ENCODE assay signal across 32 cellular contexts in the genomic region with DNA sequence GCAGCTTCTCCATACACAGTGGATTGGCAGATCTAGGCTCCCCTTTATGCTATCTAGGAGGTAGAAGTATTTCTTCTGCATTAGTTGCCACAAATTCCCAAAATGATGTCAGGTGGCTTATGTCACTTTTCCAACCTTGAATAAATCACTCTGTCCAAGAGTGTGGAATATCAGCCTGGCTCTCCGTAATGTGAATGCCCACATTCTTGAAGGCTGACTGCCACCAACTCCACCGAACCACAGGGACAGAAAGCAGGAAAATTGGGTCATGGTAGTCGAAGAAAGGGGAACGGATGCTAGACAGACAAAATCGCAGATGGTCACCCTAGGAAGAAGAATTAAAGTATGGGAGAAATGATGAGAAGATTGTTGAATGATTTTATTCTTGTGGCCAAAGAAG.
"Had no signal": no experiment of that assay in that cellular context is flagged by ENCODE, and none has a peak within 500 bp of the region (broad histone marks: within the 10 kb centered on the region; RNA-seq: fewer than 3 reads in every experiment).

No MANE protein-coding gene starts in this region.

- H3K4me1 ChIP-seq: breast epithelium, esophagus muscularis mucosa, heart left ventricle, left ventricle myocardium inferior, right lobe of liver, thyroid gland, upper lobe of left lung, vagina had no signal

- H3K27ac ChIP-seq: breast epithelium, esophagus muscularis mucosa, foreskin keratinocyte, heart left ventricle, left ventricle myocardium inferior, neutrophil, right lobe of liver, skin epidermis, thyroid gland, upper lobe of left lung, vagina, VCaP had no signal

- DNase-seq: activated CD4-positive, alpha-beta T cell treated with anti-CD3 and anti-CD28 coated beads for 48 hours; activated CD4-positive, alpha-beta T cell treated with anti-CD3 and anti-CD28 coated beads, Interleukin-2, amount 50 U/mL, for 48 hours; activated CD8-positive, alpha-beta memory T cell treated with anti-CD3 and anti-CD28 coated beads, Interleukin-2, amount 50 U/mL, for 4 hours; activated gamma-delta T cell; activated naive CD4-positive, alpha-beta T cell treated with anti-CD3 and anti-CD28 coated beads, Interleukin-2, amount 50 U/mL, for 16 hours; activated naive CD8-positive, alpha-beta T cell treated with anti-CD3 and anti-CD28 coated beads, Interleukin-2, amount 50 U/mL, for 24 hours; activated T-cell treated with anti-CD3 and anti-CD28 coated beads, Interleukin-2, amount 50 U/mL, for 1 hour; amygdala; central memory CD4-positive, alpha-beta T cell; endodermal cell; heart left ventricle; hypothalamus; kidney glomerular epithelial cell; left ventricle myocardium inferior; naive B cell; nephron progenitor cell; right lobe of liver; stimulated activated CD4-positive, alpha-beta T cell treated with anti-CD3 and anti-CD28 coated beads, Interleukin-4, amount 100 ng/mL, for 4 hours; stimulated activated CD8-positive, alpha-beta memory T cell treated with anti-CD3 and anti-CD28 coated beads, Interleukin-4, amount 100 ng/mL, for 48 hours; stimulated activated naive CD8-positive, alpha-beta T cell treated with anti-CD3 and anti-CD28 coated beads, Interleukin-15, amount 100 ng/mL, for 72 hours; thyroid gland; upper lobe of left lung had no signal

- ATAC-seq: activated naive CD8-positive, alpha-beta T cell treated with anti-CD3 and anti-CD28 coated beads, Interleukin-2, amount 50 U/mL, for 24 hours; heart left ventricle; right lobe of liver; stimulated activated memory B cell treated with anti-CD40 and anti-IgM and Interleukin-4, amounts not matched to agents 10 μg/mL and 1 μg/mL and 100 μg/mL, for 72 hours; stimulated activated naive CD8-positive, alpha-beta T cell treated with anti-CD3 and anti-CD28 coated beads, Interleukin-15, amount 100 ng/mL, for 72 hours had no signal

- H3K36me3 Mint-ChIP-seq: naive B cell; stimulated activated memory B cell treated with anti-CD40 and anti-IgM and Interleukin-4, amounts not matched to agents 10 μg/mL and 1 μg/mL and 100 μg/mL, for 72 hours had no signal

- H3K9me3 Mint-ChIP-seq: endodermal cell had no signal

- H3K9me3 ChIP-seq: breast epithelium, esophagus muscularis mucosa, left ventricle myocardium inferior, neutrophil, thyroid gland, vagina had no signal

- H3K27ac Mint-ChIP-seq: activated naive CD8-positive, alpha-beta T cell treated with anti-CD3 and anti-CD28 coated beads, Interleukin-2, amount 50 U/mL, for 24 hours; endodermal cell; naive B cell; nephron progenitor cell; progenitor cell of endocrine pancreas; stimulated activated memory B cell treated with anti-CD40 and anti-IgM and Interleukin-4, amounts not matched to agents 10 μg/mL and 1 μg/mL and 100 μg/mL, for 72 hours; stimulated activated naive CD8-positive, alpha-beta T cell treated with anti-CD3 and anti-CD28 coated beads, Interleukin-15, amount 100 ng/mL, for 72 hours had no signal

- H3K4me3 ChIP-seq: breast epithelium, esophagus muscularis mucosa, heart left ventricle, left ventricle myocardium inferior, lung, right lobe of liver, skin epidermis, thyroid gland, upper lobe of left lung, vagina had no signal

- H3K27me3 ChIP-seq: breast epithelium, esophagus muscularis mucosa, foreskin keratinocyte, heart left ventricle, neutrophil, right lobe of liver, thyroid gland, upper lobe of left lung, vagina had no signal

- H3K4me1 Mint-ChIP-seq: activated naive CD8-positive, alpha-beta T cell treated with anti-CD3 and anti-CD28 coated beads, Interleukin-2, amount 50 U/mL, for 24 hours; endodermal cell; naive B cell; stimulated activated memory B cell treated with anti-CD40 and anti-IgM and Interleukin-4, amounts not matched to agents 10 μg/mL and 1 μg/mL and 100 μg/mL, for 72 hours; stimulated activated naive CD8-positive, alpha-beta T cell treated with anti-CD3 and anti-CD28 coated beads, Interleukin-15, amount 100 ng/mL, for 72 hours had no signal

- H3K27me3 Mint-ChIP-seq: activated naive CD8-positive, alpha-beta T cell treated with anti-CD3 and anti-CD28 coated beads, Interleukin-2, amount 50 U/mL, for 24 hours; naive B cell; stimulated activated memory B cell treated with anti-CD40 and anti-IgM and Interleukin-4, amounts not matched to agents 10 μg/mL and 1 μg/mL and 100 μg/mL, for 72 hours; stimulated activated naive CD8-positive, alpha-beta T cell treated with anti-CD3 and anti-CD28 coated beads, Interleukin-15, amount 100 ng/mL, for 72 hours had no signal

- H3K36me3 ChIP-seq: breast epithelium, esophagus muscularis mucosa, heart left ventricle, left ventricle myocardium inferior, neutrophil, right lobe of liver, thyroid gland, upper lobe of left lung, vagina had no signal

- H3K4me3 Mint-ChIP-seq: activated naive CD8-positive, alpha-beta T cell treated with anti-CD3 and anti-CD28 coated beads, Interleukin-2, amount 50 U/mL, for 24 hours; endodermal cell; naive B cell; nephron progenitor cell; stimulated activated memory B cell treated with anti-CD40 and anti-IgM and Interleukin-4, amounts not matched to agents 10 μg/mL and 1 μg/mL and 100 μg/mL, for 72 hours; stimulated activated naive CD8-positive, alpha-beta T cell treated with anti-CD3 and anti-CD28 coated beads, Interleukin-15, amount 100 ng/mL, for 72 hours had no signal
